Comparison of ENCODE assay signal across 1 cellular context in the genomic region with DNA sequence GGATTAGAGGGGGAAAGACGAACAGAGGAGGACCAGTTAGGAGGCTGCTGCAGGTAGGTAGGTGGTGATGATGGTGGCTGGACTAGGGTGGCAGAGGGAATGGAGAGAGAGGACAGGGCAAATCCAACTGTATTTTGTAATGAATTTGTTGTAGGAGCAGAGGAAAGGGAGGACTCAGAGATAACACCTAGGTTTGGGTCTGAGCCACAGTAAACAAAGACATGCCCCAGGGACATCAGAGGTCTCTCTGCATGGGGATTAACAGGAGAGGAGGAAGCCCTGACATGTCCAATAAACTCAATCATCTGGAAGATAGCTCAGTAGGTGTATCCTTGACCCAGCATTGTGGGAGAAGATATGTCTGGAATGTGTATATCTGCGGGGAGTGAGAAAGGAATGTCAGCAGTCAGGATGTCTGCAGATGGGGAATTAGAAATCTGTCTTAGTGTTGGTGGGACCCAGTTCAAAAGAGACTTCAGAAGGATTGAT.
TF ChIP-seq lines count a peak whose summit lies in the region.

No MANE protein-coding gene starts in this region.

TF ChIP-seq in GM23338, 12 proteins besides CTCF, POLR2A, EP300 and RAD21 (continued from another document):
- TF ChIP-seq EZH2 (IDR thresholded peaks at IDR 0.05; ENCODE audit: low read depth, unreplicated experiment): no peak
- no peak for TF ChIP-seq JUNB (IDR thresholded peaks at IDR 0.05; ENCODE audit: unreplicated experiment)
- no peak for TF ChIP-seq STAT1 (IDR thresholded peaks at IDR 0.05; ENCODE audit: unreplicated experiment)
TF ChIP-seq in GM23338: peak in this region for 0.
